In the genomic region with DNA sequence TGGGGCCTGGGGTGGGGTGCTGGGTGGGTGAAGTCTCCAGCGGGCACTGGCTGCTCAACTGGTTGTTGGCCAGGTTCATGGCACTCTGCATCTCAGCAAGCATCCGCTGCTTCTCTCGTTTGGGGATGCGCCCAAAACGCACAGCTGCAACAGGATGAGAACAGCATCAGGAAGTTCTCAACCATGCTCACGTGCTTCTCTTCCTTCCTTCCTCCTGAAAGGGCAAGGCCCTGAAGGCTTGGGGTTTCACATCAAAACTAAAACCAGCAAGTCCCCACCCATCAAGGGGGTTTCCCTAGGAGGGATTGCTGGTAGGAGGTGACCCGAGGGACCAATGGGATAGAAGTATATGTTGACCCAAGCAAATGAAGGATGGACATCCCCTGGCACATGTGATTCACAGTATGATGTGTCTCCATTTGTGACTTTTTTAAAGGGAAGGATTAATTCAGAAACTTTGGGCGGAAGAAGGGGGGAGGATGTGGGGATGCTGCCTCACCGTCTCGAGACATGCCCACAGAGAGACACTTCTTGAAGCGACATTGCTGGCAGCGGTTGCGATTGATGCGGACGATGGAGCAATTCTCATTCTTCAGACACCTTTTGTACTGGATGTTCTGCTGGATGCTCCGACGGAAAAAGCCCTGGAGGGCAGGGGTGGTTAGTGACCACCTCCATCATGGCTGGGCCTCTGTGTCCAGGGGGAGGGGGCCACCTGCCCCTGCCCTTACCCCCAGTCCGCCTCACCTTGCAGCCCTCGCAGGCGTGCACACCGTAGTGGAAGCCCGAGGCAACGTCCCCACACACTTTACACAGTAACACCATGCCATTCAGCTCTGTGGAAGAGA, we compare ENCODE assay signal across 8 cellular contexts.
DNase-seq lines count a peak whose midpoint lies in the region; ATAC-seq, FAIRE-seq and TF ChIP-seq lines count a peak whose summit lies in the region.

No MANE protein-coding gene starts in this region.

- peak; percentile 93 for DNase-seq in T-helper 2 cell treated with Interferon-gamma antibody and Interleukin-4, amounts not matched to agents 5 μg/mL and 100 μg/mL, for 36 hours (ENCODE audit: low spot score)
- DNase-seq in caudate nucleus (lab: John Stamatoyannopoulos, UW) (peak in 7 of 61 donors; percentile 28 to 46 (median 39)), urothelium cell line (ENCODE audit: low spot score) (no peak), NCI-H226 (no peak), AG08395 (ENCODE audit: low spot score) (no peak)

- H3K9ac ChIP-seq in rectal smooth muscle tissue (ENCODE audit: low read length), result no peak overlapping the region

- peaks cover 38% of the 10 kb centered on the region for H3K36me3 ChIP-seq in rectal smooth muscle tissue (ENCODE audit: control insufficient read depth, insufficient read depth, low read length)

- FAIRE-seq in urothelium cell line (lab: Jason Lieb, UNC), result peak; percentile 17

- H3K4me3 Mint-ChIP-seq in T-helper 2 cell treated with Interferon-gamma antibody and Interleukin-4, amounts not matched to agents 5 μg/mL and 100 μg/mL, for 36 hours, result peak overlapping the region; percentile 78

- H3K36me3 Mint-ChIP-seq in T-helper 2 cell treated with Interferon-gamma antibody and Interleukin-4, amounts not matched to agents 5 μg/mL and 100 μg/mL, for 36 hours (ENCODE audit: low read depth), result peaks cover 31% of the 10 kb centered on the region

- peak; percentile 56 for ATAC-seq in HG02610 (IDR thresholded peaks at IDR 0.05; ENCODE audit: unreplicated experiment)

- TF ChIP-seq POLR2A in GM15510 (IDR thresholded peaks at IDR 0.05; ENCODE audit: borderline replicate concordance, extremely low read depth, insufficient read length), result peak; percentile 9

- peak overlapping the region; percentile 87 for H3K27ac Mint-ChIP-seq in T-helper 2 cell treated with Interferon-gamma antibody and Interleukin-4, amounts not matched to agents 5 μg/mL and 100 μg/mL, for 36 hours

- no peaks in the 10 kb centered on the region for H3K27me3 ChIP-seq in rectal smooth muscle tissue (ENCODE audit: control insufficient read depth, insufficient read depth, low read length)

- peaks cover 61% of the 10 kb centered on the region for H3K4me1 ChIP-seq in rectal smooth muscle tissue (ENCODE audit: control insufficient read depth, insufficient read depth, low read length)

- peak overlapping the region; percentile 98 for H3K27ac ChIP-seq in caudate nucleus (ENCODE audit: low read depth, low read length)
- H3K27ac ChIP-seq in rectal smooth muscle tissue (ENCODE audit: low read depth, low read length), result peak overlapping the region; percentile 66

- no peaks in the 10 kb centered on the region for H3K9me3 Mint-ChIP-seq in T-helper 2 cell treated with Interferon-gamma antibody and Interleukin-4, amounts not matched to agents 5 μg/mL and 100 μg/mL, for 36 hours

- peak overlapping the region; percentile 53 for H3K4me3 ChIP-seq in rectal smooth muscle tissue (ENCODE audit: low read length)

- H3K27me3 Mint-ChIP-seq in T-helper 2 cell treated with Interferon-gamma antibody and Interleukin-4, amounts not matched to agents 5 μg/mL and 100 μg/mL, for 36 hours (ENCODE audit: low read depth), result no peaks in the 10 kb centered on the region

- H3K4me1 Mint-ChIP-seq in T-helper 2 cell treated with Interferon-gamma antibody and Interleukin-4, amounts not matched to agents 5 μg/mL and 100 μg/mL, for 36 hours (ENCODE audit: low read depth), result peaks cover 58% of the 10 kb centered on the region
